ENCODE assay signal across 8 cellular contexts in genomic region chr15:90934256-90934948, GRCh38. TPM values are rescaled to one million over a fixed set of nuclear protein-coding genes. Genes with fewer than 3 reads are reported as not detected.
DNase-seq lines count a peak whose midpoint lies in the region; ATAC-seq, FAIRE-seq and TF ChIP-seq lines count a peak whose summit lies in the region.

No MANE protein-coding gene starts in this region.

- H3K9me3 ChIP-seq in kidney (ENCODE audit: control insufficient read depth in 1 of 2, low read length in 2 of 2) = no peaks in the 10 kb centered on the region

- peaks cover 14 to 34% of the 10 kb centered on the region in 2 donors for H3K4me1 ChIP-seq in kidney (ENCODE audit: control insufficient read depth in 1 of 2, insufficient read depth in 1 of 2, low read depth in 1 of 2, low read length in 2 of 2)

- ATAC-seq in GM18511 (IDR thresholded peaks at IDR 0.05; ENCODE audit: unreplicated experiment) (peak; percentile 41), HG03342 (IDR thresholded peaks at IDR 0.05; ENCODE audit: unreplicated experiment) (peak; percentile 31)
- ATAC-seq in central memory CD8-positive, alpha-beta T cell (replicated peaks; ENCODE audit: extremely low read depth, poor library complexity, severe bottlenecking) = peak; percentile 45

- H3K27ac Mint-ChIP-seq in central memory CD8-positive, alpha-beta T cell (ENCODE audit: low read depth) = peak overlapping the region; percentile 74

- H3K27ac ChIP-seq in kidney (ENCODE audit: low read depth in 2 of 2, low read length in 2 of 2) = peak overlapping the region; percentile 53 to 54

- TF ChIP-seq CTCF in kidney (IDR thresholded peaks at IDR 0.05; ENCODE audit: borderline replicate concordance, extremely low read depth, insufficient read depth) = peak; percentile 82

- H3K4me3 Mint-ChIP-seq in central memory CD8-positive, alpha-beta T cell = peak overlapping the region; percentile 81

- no peaks in the 10 kb centered on the region for H3K27me3 Mint-ChIP-seq in central memory CD8-positive, alpha-beta T cell

- no peak for FAIRE-seq in kidney (lab: Jason Lieb, UNC)

- intact Hi-C loops in kidney (cut with DNase I) = no loop called here

- H3K4me3 ChIP-seq in kidney (ENCODE audit: low read length in 2 of 2) = peak overlapping the region; percentile 38 to 81

- DNase-seq in NCI-H345 (lab: John Stamatoyannopoulos, UW) (peak; percentile 87), kidney (peak; percentile 93), OCI-M2 (lab: John Stamatoyannopoulos, UW; ENCODE audit: unreplicated experiment) (no peak)
- peak; percentile 70 for DNase-seq in activated CD4-positive, CD25-positive, alpha-beta regulatory T cell treated with anti-CD3 and anti-CD28 coated beads, Interleukin-2, amount 50 U/mL, for 16 hours (ENCODE audit: low read depth, low spot score)
- peak; percentile 68 to 70 for DNase-seq in central memory CD8-positive, alpha-beta T cell (ENCODE audit: low spot score in 2 of 2)
- DNase-seq in stimulated activated CD4-positive, alpha-beta T cell treated with anti-CD3 and anti-CD28 coated beads, Interleukin-15, amount 100 ng/mL, for 1 hour (ENCODE audit: low read depth in 1 of 2, low spot score in 1 of 2) = peak; percentile 64 to 72

- H3K4me1 Mint-ChIP-seq in central memory CD8-positive, alpha-beta T cell = peaks cover 53% of the 10 kb centered on the region

- peaks cover 16% of the 10 kb centered on the region for H3K36me3 Mint-ChIP-seq in central memory CD8-positive, alpha-beta T cell (ENCODE audit: insufficient read depth)

- H3K9me3 Mint-ChIP-seq in central memory CD8-positive, alpha-beta T cell = no peaks in the 10 kb centered on the region

- peak overlapping the region; percentile 30 to 62 for H3K9ac ChIP-seq in kidney (ENCODE audit: low read length in 2 of 2)

- H3K36me3 ChIP-seq in kidney (ENCODE audit: control insufficient read depth in 1 of 2, insufficient read depth in 2 of 2, low read length in 2 of 2) = peaks cover 2 to 3% of the 10 kb centered on the region in 2 donors

RNA-seq across cellular contexts. Expression of gene UNC45A, which starts 0.7 kb away (rescaled TPM):
- 62.8 TPM for total RNA-seq in kidney
- 48.9 TPM for polyA plus RNA-seq in kidney (ENCODE audit: insufficient read depth, low read depth, low replicate concordance)

RNA-seq across cellular contexts. Expression of gene HDDC3, which starts 2.1 kb away (rescaled TPM):
- 15.5 TPM for total RNA-seq in kidney
- polyA plus RNA-seq in kidney (ENCODE audit: insufficient read depth, low read depth, low replicate concordance) = 47.3 TPM

RNA-seq across cellular contexts. Expression of gene RCCD1, which starts 20.3 kb away (rescaled TPM):
- total RNA-seq in kidney = 11.6 TPM
- polyA plus RNA-seq in kidney (ENCODE audit: insufficient read depth, low read depth, low replicate concordance) = 11.6 TPM

RNA-seq across cellular contexts. Expression of gene MAN2A2, which starts 31.3 kb away (rescaled TPM):
- total RNA-seq in kidney = 56.3 TPM
- 11.4 TPM for polyA plus RNA-seq in kidney (ENCODE audit: insufficient read depth, low read depth, low replicate concordance)

RNA-seq across cellular contexts. Expression of gene FES, which starts 50.1 kb away (rescaled TPM):
- total RNA-seq in kidney = 33.5 TPM
- 9.3 TPM for polyA plus RNA-seq in kidney (ENCODE audit: insufficient read depth, low read depth, low replicate concordance)
